In the genomic region with DNA sequence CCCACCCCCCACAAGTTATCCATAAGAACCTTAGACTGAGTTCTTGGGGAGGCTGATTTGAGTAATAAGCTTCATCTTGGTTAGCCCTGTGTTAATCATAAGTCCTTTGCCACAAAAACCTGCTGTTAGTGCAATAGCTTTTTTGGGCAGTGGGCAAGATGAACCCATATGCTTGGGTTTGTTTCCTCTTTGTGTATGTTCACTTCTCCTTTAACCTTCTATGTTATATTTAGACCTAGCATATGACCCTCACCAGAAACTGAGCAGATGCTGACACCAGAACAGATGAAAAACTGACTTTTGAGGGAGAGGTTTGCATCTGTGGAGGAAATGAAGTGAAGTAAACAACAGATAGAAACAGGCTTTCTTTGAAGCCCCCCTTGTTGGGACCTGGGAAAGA, we compare ENCODE assay signal across 1 cellular context.
TF ChIP-seq lines count a peak whose summit lies in the region.

No MANE protein-coding gene starts in this region.

TF ChIP-seq in GM23338, 12 proteins besides CTCF, POLR2A, EP300 and RAD21 (continued from another document):
- TF ChIP-seq ZNF462 (CRISPR knock-in tag; IDR thresholded peaks at IDR 0.05) = no peak
- no peak for TF ChIP-seq EZH2 (IDR thresholded peaks at IDR 0.05; ENCODE audit: low read depth, unreplicated experiment)
TF ChIP-seq in GM23338: peak in this region for 0.
